In genomic region chr6:341914-342831, GRCh38 we compare ENCODE assay signal across 1 cellular context.
A peak's percentile ranks its signal among the peaks of the same experiment; 100 is the strongest.
TF ChIP-seq lines count a peak whose summit lies in the region.

No MANE protein-coding gene starts in this region.

TF ChIP-seq in GM12878, 131 proteins besides CTCF, POLR2A, EP300 and RAD21 (continued from another document):
- TF ChIP-seq PRDM15 (CRISPR knock-in tag; IDR thresholded peaks at IDR 0.05) (no peak), ZNF622 (IDR thresholded peaks at IDR 0.05) (no peak), LARP7 (IDR thresholded peaks at IDR 0.05) (peak; percentile 54), ZNF207 (IDR thresholded peaks at IDR 0.05; ENCODE audit: borderline replicate concordance) (no peak), RFX5 (IDR thresholded peaks at IDR 0.05; ENCODE audit: low read depth, low read length) (no peak)
